ENCODE assay signal across 2 cellular contexts in genomic region chr5:124626053-124626452, GRCh38.
TF ChIP-seq lines count a peak whose summit lies in the region.

No MANE protein-coding gene starts in this region.

TF ChIP-seq in IMR-90, 13 proteins besides CTCF, POLR2A, EP300 and RAD21:
- TF ChIP-seq NFE2L2 (IDR thresholded peaks at IDR 0.05; ENCODE audit: low read depth, low read length) (no peak), RCOR1 (IDR thresholded peaks at IDR 0.05; ENCODE audit: insufficient replicate concordance, low read length) (no peak), CEBPB (IDR thresholded peaks at IDR 0.05; ENCODE audit: low read depth, low read length) (no peak), ELK1 (IDR thresholded peaks at IDR 0.05; ENCODE audit: borderline replicate concordance, low read depth, low read length) (no peak), MAZ (IDR thresholded peaks at IDR 0.05; ENCODE audit: borderline replicate concordance, low read depth, low read length) (no peak), RFX5 (IDR thresholded peaks at IDR 0.05; ENCODE audit: low read depth, low read length) (no peak), SMC3 (IDR thresholded peaks at IDR 0.05; ENCODE audit: low read depth, low read length) (no peak), MXI1 (IDR thresholded peaks at IDR 0.05; ENCODE audit: borderline replicate concordance, low read depth, low read length) (no peak), FOS (IDR thresholded peaks at IDR 0.05; ENCODE audit: low read depth, low read length) (no peak), BHLHE40 (IDR thresholded peaks at IDR 0.05; ENCODE audit: low read depth, low read length) (no peak), CHD1 (IDR thresholded peaks at IDR 0.05; ENCODE audit: low read depth, low read length) (no peak), MAFK (IDR thresholded peaks at IDR 0.05; ENCODE audit: low read depth, low read length) (no peak)
- TF ChIP-seq, protein P1, sequence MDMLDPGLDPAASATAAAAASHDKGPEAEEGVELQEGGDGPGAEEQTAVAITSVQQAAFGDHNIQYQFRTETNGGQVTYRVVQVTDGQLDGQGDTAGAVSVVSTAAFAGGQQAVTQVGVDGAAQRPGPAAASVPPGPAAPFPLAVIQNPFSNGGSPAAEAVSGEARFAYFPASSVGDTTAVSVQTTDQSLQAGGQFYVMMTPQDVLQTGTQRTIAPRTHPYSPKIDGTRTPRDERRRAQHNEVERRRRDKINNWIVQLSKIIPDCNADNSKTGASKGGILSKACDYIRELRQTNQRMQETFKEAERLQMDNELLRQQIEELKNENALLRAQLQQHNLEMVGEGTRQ (IDR thresholded peaks at IDR 0.05; ENCODE audit: low read depth, low read length), result no peak

TF ChIP-seq in H1, 55 proteins besides CTCF, POLR2A, EP300 and RAD21:
- TF ChIP-seq CEBPB (IDR thresholded peaks at IDR 0.05; ENCODE audit: low read depth, low read length) (no peak), TEAD4 (IDR thresholded peaks at IDR 0.05; ENCODE audit: low read depth, low read length) (no peak), PHF8 (conservative IDR thresholded peaks at IDR 0.05; ENCODE audit: low read depth, low read length) (no peak), EGR1 (IDR thresholded peaks at IDR 0.05; ENCODE audit: borderline replicate concordance, low read depth, low read length) (no peak)
